ENCODE assay signal across 8 cellular contexts in genomic region chr20:33401922-33402369, GRCh38. TPM values are rescaled to one million over a fixed set of nuclear protein-coding genes. Genes with fewer than 3 reads are reported as not detected.
DNase-seq lines count a peak whose midpoint lies in the region; ATAC-seq, FAIRE-seq and TF ChIP-seq lines count a peak whose summit lies in the region.

No MANE protein-coding gene starts in this region.

- H3K9me3 ChIP-seq in A673 (ENCODE audit: low read depth, low read length, poor library complexity, severe bottlenecking) (no peaks in the 10 kb centered on the region), iPS-18a (ENCODE audit: control insufficient read depth, low read depth, low read length) (no peaks in the 10 kb centered on the region)

- peak in 1 of 2 donors; percentile 40 for ATAC-seq in activated T-cell treated with anti-CD3 and anti-CD28 coated beads, Interleukin-2, amount 50 U/mL, for 72 hours (replicated peaks in 1 of 2)
- ATAC-seq in stimulated activated naive CD8-positive, alpha-beta T cell treated with anti-CD3 and anti-CD28 coated beads, Interleukin-15, Interleukin-2, amounts not matched to agents 100 U/mL and 50 U/mL, for 24 hours, result peak; percentile 41
- no peak for ATAC-seq in GM19452 (IDR thresholded peaks at IDR 0.05; ENCODE audit: unreplicated experiment)

- H3K4me1 ChIP-seq in A673 (ENCODE audit: insufficient read depth, low read length, poor library complexity, severe bottlenecking) (peaks cover 7% of the 10 kb centered on the region), iPS-18a (ENCODE audit: control insufficient read depth, low read depth, low read length) (peaks cover 5% of the 10 kb centered on the region)

- H3K27me3 ChIP-seq in A673 (replicated peaks; ENCODE audit: insufficient read depth, low read depth, low read length, poor library complexity) (no peaks in the 10 kb centered on the region), iPS-18a (ENCODE audit: control insufficient read depth, insufficient read depth, low read length) (no peaks in the 10 kb centered on the region)

- POLR2A ChIA-PET in A673 (lab: Charles Lee; ENCODE audit: low non-redundant PET), result no interaction called here

- intact Hi-C loops in A673 (cut with micrococcal nuclease; ENCODE audit: unreplicated experiment), result no loop called here

- H3K27ac ChIP-seq in A673 (ENCODE audit: low read depth, low read length, poor library complexity, severe bottlenecking) (peak overlapping the region; percentile 62), iPS-18a (ENCODE audit: low read length) (no peak overlapping the region)

- TSS peak; percentile 87 for BruUV-seq in A673 (replicated peaks; lab: Mats Ljungman, UMichigan)

- H3K4me3 ChIP-seq in A673 (ENCODE audit: low read depth, low read length, poor library complexity, severe bottlenecking) (peak overlapping the region; percentile 71), iPS-18a (ENCODE audit: low read length) (peak overlapping the region; percentile 80)

- no peaks in the 10 kb centered on the region for H3K36me3 Mint-ChIP-seq in activated T-cell treated with anti-CD3 and anti-CD28 coated beads, Interleukin-2, amount 50 U/mL, for 72 hours (ENCODE audit: insufficient read depth in 2 of 2)

- DNase-seq in A673 (ENCODE audit: low spot score) (peak; percentile 22), HT-29 (ENCODE audit: low spot score) (peak; percentile 6), SHP77 treated with DMSO at 0.1 percent for 48 hours (lab: John Stamatoyannopoulos, UW) (no peak), frontal cortex (ENCODE audit: low spot score in 2 of 2) (no peak)
- DNase-seq in activated T-cell treated with anti-CD3 and anti-CD28 coated beads, Interleukin-2, amount 50 U/mL, for 72 hours, result peak in 1 of 2 donors; percentile 6
- DNase-seq in stimulated activated naive CD8-positive, alpha-beta T cell treated with anti-CD3 and anti-CD28 coated beads, Interleukin-15, Interleukin-2, amounts not matched to agents 100 U/mL and 50 U/mL, for 24 hours, result no peak

- H3K27me3 Mint-ChIP-seq in activated T-cell treated with anti-CD3 and anti-CD28 coated beads, Interleukin-2, amount 50 U/mL, for 72 hours (ENCODE audit: low read depth), result no peaks in the 10 kb centered on the region

- FAIRE-seq in frontal cortex (lab: Jason Lieb, UNC), result no peak

- CTCF ChIA-PET in A673 (lab: Charles Lee), result no interaction called here

- H3K4me3 Mint-ChIP-seq in activated T-cell treated with anti-CD3 and anti-CD28 coated beads, Interleukin-2, amount 50 U/mL, for 72 hours, result peak overlapping the region; percentile 97 to 99

- no peak for TF ChIP-seq CTCF in A673 (conservative IDR thresholded peaks at IDR 0.05; ENCODE audit: low read depth, low read length)

- peak overlapping the region; percentile 26 for H3K27ac Mint-ChIP-seq in activated T-cell treated with anti-CD3 and anti-CD28 coated beads, Interleukin-2, amount 50 U/mL, for 72 hours

- H3K9me3 Mint-ChIP-seq in activated T-cell treated with anti-CD3 and anti-CD28 coated beads, Interleukin-2, amount 50 U/mL, for 72 hours, result no peaks in the 10 kb centered on the region

- no peaks in the 10 kb centered on the region for H3K36me3 ChIP-seq in A673 (ENCODE audit: insufficient read depth, low read length, poor library complexity, severe bottlenecking)
- peaks cover 1% of the 10 kb centered on the region for H3K36me3 ChIP-seq in iPS-18a (ENCODE audit: control insufficient read depth, low read depth, low read length)

- peak overlapping the region; percentile 76 for H3K9ac ChIP-seq in iPS-18a (ENCODE audit: low read length)

- H3K4me1 Mint-ChIP-seq in activated T-cell treated with anti-CD3 and anti-CD28 coated beads, Interleukin-2, amount 50 U/mL, for 72 hours (ENCODE audit: low read depth), result peaks cover 46% of the 10 kb centered on the region

RNA-seq across cellular contexts. Expression of gene CDK5RAP1, which starts 0.6 kb away (rescaled TPM):
- 52.7 and 62.1 TPM in 2 replicates for total RNA-seq in A673 (2021)
- 34.4 and 39.3 TPM in 2 replicates for total RNA-seq in HT-29 (2014; rRNA removed; shearing (Covaris generic))
- total RNA-seq in activated T-cell treated with anti-CD3 and anti-CD28 coated beads, Interleukin-2, amount 50 U/mL, for 72 hours, result 10 to 100 TPM; 43.0 to 64.2 TPM
- 22.8 TPM for total RNA-seq in frontal cortex

RNA-seq across cellular contexts. Expression of gene SNTA1, which starts 41.6 kb away (rescaled TPM):
- total RNA-seq in A673 (2021) (4.4 and 7.5 TPM in 2 replicates), frontal cortex (13.5 TPM)
- 0.42 and 1.2 TPM in 2 replicates for total RNA-seq in HT-29 (2014; rRNA removed; shearing (Covaris generic))
- total RNA-seq in activated T-cell treated with anti-CD3 and anti-CD28 coated beads, Interleukin-2, amount 50 U/mL, for 72 hours, result 1 to 10 TPM; 2.2 to 3.7 TPM

Comparison
In these comparisons a context has a peak if more than half of its experiments do, and no peak if none do; other contexts are left out.
1. DNase-seq: peak in A673 (single experiment) and HT-29 (single experiment); none in stimulated activated naive CD8-positive, alpha-beta T cell treated with anti-CD3 and anti-CD28 coated beads, Interleukin-15, Interleukin-2, amounts not matched to agents 100 U/mL and 50 U/mL, for 24 hours (single experiment), SHP77 treated with DMSO at 0.1 percent for 48 hours (single experiment) and frontal cortex (0 of 2).